ENCODE assay signal across 8 cellular contexts in genomic region chr2:169824373-169825333, GRCh38. TPM values are rescaled to one million over a fixed set of nuclear protein-coding genes. Genes with fewer than 3 reads are reported as not detected.
DNase-seq lines count a peak whose midpoint lies in the region; ATAC-seq and TF ChIP-seq lines count a peak whose summit lies in the region.

METTL5 (minus strand) TSS chr2:169824905; CDS start chr2:169824597, 308 bp downstream.

- peak; percentile 64 for ATAC-seq in CD4-positive, alpha-beta T cell (ENCODE audit: poor library complexity)
- ATAC-seq in GM19395 (IDR thresholded peaks at IDR 0.05; ENCODE audit: unreplicated experiment) (peak; percentile 68), HG03565 (IDR thresholded peaks at IDR 0.05; ENCODE audit: unreplicated experiment) (peak; percentile 62), lower lobe of right lung (peak; percentile 87 to 90)
- peak; percentile 75 for ATAC-seq in activated CD8-positive, alpha-beta T cell treated with anti-CD3 and anti-CD28 coated beads, Interleukin-2, amount 10 ng/mL, durations not matched to agents 7 days and 5 days

- H3K4me1 ChIP-seq in lower lobe of right lung: peaks cover 35% of the 10 kb centered on the region

- no peaks in the 10 kb centered on the region for H3K27me3 ChIP-seq in CD4-positive, alpha-beta T cell (ENCODE audit: control insufficient read depth, insufficient read depth, low read length)
- no peaks in the 10 kb centered on the region for H3K27me3 ChIP-seq in lower lobe of right lung (ENCODE audit: low read depth)

- peak; percentile 91 for TF ChIP-seq CTCF in CD4-positive, alpha-beta T cell (IDR thresholded peaks at IDR 0.05)
- peak; percentile 99 for TF ChIP-seq CTCF in lower lobe of right lung (IDR thresholded peaks at IDR 0.05)

- H3K4me3 Mint-ChIP-seq in CD4-positive, alpha-beta T cell: peak within 1 kb of the TSS; percentile 89
- peak within 1 kb of the TSS; percentile 93 for H3K4me3 Mint-ChIP-seq in activated CD8-positive, alpha-beta T cell treated with anti-CD3 and anti-CD28 coated beads, Interleukin-2, amount 10 ng/mL, durations not matched to agents 7 days and 5 days

- H3K36me3 ChIP-seq in lower lobe of right lung: no peaks in the 10 kb centered on the region

- POLR2A ChIA-PET in CD4-positive, alpha-beta T cell (lab: Charles Lee): interaction anchor here (0.6 to 1.2 kb wide), 7 partner anchors 9 to 251 kb away, joined by 3 to 11 read pairs (median 3); partner anchors contain the start of genes FASTKD1, PPIG and SSB
- POLR2A ChIA-PET in activated CD8-positive, alpha-beta T cell treated with anti-CD3 and anti-CD28 coated beads, Interleukin-2, amount 10 ng/mL, durations not matched to agents 7 days and 5 days (lab: Charles Lee): interaction anchor here (0.6 to 1.4 kb wide), 5 partner anchors 9 to 345 kb away, joined by 3 to 4 read pairs (median 3); partner anchors contain the start of genes BBS5 and PPIG

- CTCF ChIA-PET in CD4-positive, alpha-beta T cell (lab: Charles Lee): interaction anchor here (0.6 to 1.8 kb wide), 22 partner anchors 9 to 939 kb away, joined by 3 to 21 read pairs (median 4); partner anchors contain the start of genes BBS5, CFAP210, PHOSPHO2 and SSB
- CTCF ChIA-PET in activated CD8-positive, alpha-beta T cell treated with anti-CD3 and anti-CD28 coated beads, Interleukin-2, amount 10 ng/mL, durations not matched to agents 7 days and 5 days (lab: Charles Lee): interaction anchor here (0.6 to 3.1 kb wide), 20 partner anchors 9 to 1106 kb away, joined by 3 to 33 read pairs (median 4); partner anchors contain the start of genes BBS5 and SSB

- peak within 1 kb of the TSS; percentile 84 for H3K4me3 ChIP-seq in lower lobe of right lung

- H3K9me3 ChIP-seq in CD4-positive, alpha-beta T cell (ENCODE audit: control insufficient read depth, low read length): no peaks in the 10 kb centered on the region
- no peaks in the 10 kb centered on the region for H3K9me3 ChIP-seq in lower lobe of right lung

- H3K4me1 Mint-ChIP-seq in CD4-positive, alpha-beta T cell (ENCODE audit: low read depth): peaks cover 73% of the 10 kb centered on the region
- H3K4me1 Mint-ChIP-seq in activated CD8-positive, alpha-beta T cell treated with anti-CD3 and anti-CD28 coated beads, Interleukin-2, amount 10 ng/mL, durations not matched to agents 7 days and 5 days (ENCODE audit: low read depth): peaks cover 55% of the 10 kb centered on the region

- peak within 1 kb of the TSS; percentile 37 for H3K27ac ChIP-seq in CD4-positive, alpha-beta T cell (ENCODE audit: low read depth, low read length)
- H3K27ac ChIP-seq in lower lobe of right lung: peak within 1 kb of the TSS; percentile 86

- no peaks in the 10 kb centered on the region for H3K27me3 Mint-ChIP-seq in CD4-positive, alpha-beta T cell
- no peaks in the 10 kb centered on the region for H3K27me3 Mint-ChIP-seq in activated CD8-positive, alpha-beta T cell treated with anti-CD3 and anti-CD28 coated beads, Interleukin-2, amount 10 ng/mL, durations not matched to agents 7 days and 5 days (ENCODE audit: low read depth)

- peak; percentile 48 to 79 (median 68) for DNase-seq in CD4-positive, alpha-beta T cell
- peak; percentile 59 for DNase-seq in NCI-H82 treated with DMSO at 0.1 percent for 48 hours (lab: John Stamatoyannopoulos, UW; ENCODE audit: unreplicated experiment)
- peak; percentile 83 for DNase-seq in activated CD8-positive, alpha-beta T cell treated with anti-CD3 and anti-CD28 coated beads, Interleukin-2, amount 10 ng/mL, durations not matched to agents 7 days and 5 days
- DNase-seq in effector CD4-positive, alpha-beta T cell: peak; percentile 65
- peak; percentile 89 for DNase-seq in lower lobe of right lung
- peak; percentile 58 to 79 (median 61) for DNase-seq in stimulated activated CD4-positive, alpha-beta T cell treated with anti-CD3 and anti-CD28 coated beads, TNF-alpha, amount 100 ng/mL, for 24 hours (ENCODE audit: low read depth in 3 of 3)

- H3K27ac Mint-ChIP-seq in CD4-positive, alpha-beta T cell: peak within 1 kb of the TSS; percentile 82
- H3K27ac Mint-ChIP-seq in activated CD8-positive, alpha-beta T cell treated with anti-CD3 and anti-CD28 coated beads, Interleukin-2, amount 10 ng/mL, durations not matched to agents 7 days and 5 days: peak within 1 kb of the TSS; percentile 87

- intact Hi-C loops in CD4-positive, alpha-beta T cell (cut with DNase I, micrococcal nuclease): loop anchor here (2.0 to 5.0 kb wide), 7 partner anchors 26 to 252 kb away; partner anchors contain the start of genes CFAP210 (in 1 of the 2), FASTKD1 (in 1 of the 2), PHOSPHO2 (in 1 of the 2) and SSB (in 1 of the 2)
- intact Hi-C loops in lower lobe of right lung (cut with DNase I): no loop called here

- peaks cover 49% of the 10 kb centered on the region for H3K36me3 Mint-ChIP-seq in CD4-positive, alpha-beta T cell (ENCODE audit: low read depth)
- peaks cover 29% of the 10 kb centered on the region for H3K36me3 Mint-ChIP-seq in activated CD8-positive, alpha-beta T cell treated with anti-CD3 and anti-CD28 coated beads, Interleukin-2, amount 10 ng/mL, durations not matched to agents 7 days and 5 days (ENCODE audit: low read depth)

- H3K9me3 Mint-ChIP-seq in CD4-positive, alpha-beta T cell: no peaks in the 10 kb centered on the region
- no peaks in the 10 kb centered on the region for H3K9me3 Mint-ChIP-seq in activated CD8-positive, alpha-beta T cell treated with anti-CD3 and anti-CD28 coated beads, Interleukin-2, amount 10 ng/mL, durations not matched to agents 7 days and 5 days (ENCODE audit: insufficient read depth)

RNA-seq across cellular contexts. Expression of gene METTL5, which starts in this region (rescaled TPM):
- total RNA-seq in CD4-positive, alpha-beta T cell: 10 to 100 TPM; 13.2 to 16.0 TPM
- 10 to 100 TPM; 57.3 to 66.0 TPM for total RNA-seq in activated CD8-positive, alpha-beta T cell treated with anti-CD3 and anti-CD28 coated beads, Interleukin-2, amount 10 ng/mL, durations not matched to agents 7 days and 5 days
- total RNA-seq in lower lobe of right lung: 33.2 TPM

Comparison
In these comparisons a context has a peak if more than half of its experiments do, and no peak if none do; other contexts are left out.
1. Peak in every context shown above with its lines: DNase-seq, ATAC-seq, H3K4me3 ChIP-seq and H3K27ac ChIP-seq.